In genomic region chr3:88188436-88188835, GRCh38 we compare ENCODE assay signal across 11 cellular contexts. TPM values are rescaled to one million over a fixed set of nuclear protein-coding genes. Genes with fewer than 3 reads are reported as not detected.
DNase-seq lines count a peak whose midpoint lies in the region; TF ChIP-seq lines count a peak whose summit lies in the region.
"Had no signal": no experiment of that assay in that cellular context is flagged by ENCODE, and none has a peak within 500 bp of the region (broad histone marks: within the 10 kb centered on the region; RNA-seq: fewer than 3 reads in every experiment).

No MANE protein-coding gene starts in this region.

- H3K27ac ChIP-seq in dorsolateral prefrontal cortex, result peak overlapping the region in 33 of 59 donors; percentile 4 to 84 (median 55)
- H3K27ac ChIP-seq: C4-2B, gastroesophageal sphincter had no signal

- peak overlapping the region in 16 of 59 donors; percentile 2 to 39 (median 18) for H3K4me3 ChIP-seq in dorsolateral prefrontal cortex
- H3K4me3 ChIP-seq: gastroesophageal sphincter had no signal

- intact Hi-C loops in dorsolateral prefrontal cortex (cut with DNase I), result no loop called here

- no peaks in the 10 kb centered on the region for H3K27me3 ChIP-seq in dorsolateral prefrontal cortex
- H3K27me3 ChIP-seq: gastroesophageal sphincter had no signal

- DNase-seq in Ammon's horn (ENCODE audit: low spot score) (peak; percentile 75), LHCN-M2 (ENCODE audit: low read depth) (peak; percentile 94), dorsolateral prefrontal cortex (peak in 9 of 10 donors; percentile 23 to 81 (median 70)), myocyte (ENCODE audit: low read depth) (peak; percentile 96), GDM1 (lab: John Stamatoyannopoulos, UW) (no peak), NOMO-1 (lab: John Stamatoyannopoulos, UW; ENCODE audit: unreplicated experiment in 2 of 2) (no peak), HT-29 (ENCODE audit: low spot score) (no peak), NCI-H187 (lab: John Stamatoyannopoulos, UW) (no peak)
- DNase-seq: RPMI8226 had no signal

- TF ChIP-seq CTCF in dorsolateral prefrontal cortex (IDR thresholded peaks at IDR 0.05 in 54 of 56, conservative IDR thresholded peaks at IDR 0.05 in 2 of 56; ENCODE audit: low read depth in 1 of 56, partially characterized antibody in 56 of 56), result peak in 8 of 56 donors; percentile 10 to 38 (median 19)

RNA-seq across cellular contexts. Expression of gene C3orf38, which starts 38.7 kb away (rescaled TPM):
- total RNA-seq in LHCN-M2 (2014; rRNA removed) (29.9 and 34.3 TPM in 2 replicates), dorsolateral prefrontal cortex (10 to 100 TPM; 22.1 to 46.3 (median 33.2) TPM), myocyte (21.8 and 24.8 TPM in 2 replicates)
- 14.9 TPM for polyA plus RNA-seq in LHCN-M2 (2012)
- polyA plus RNA-seq in myocyte (2012), result 11.5 TPM
- total RNA-seq in HT-29 (2014; rRNA removed; shearing (Covaris generic)), result 3.1 and 3.3 TPM in 2 replicates

Comparison
In these comparisons a context has a peak if more than half of its experiments do, and no peak if none do; other contexts are left out.
1. DNase-seq: peak in Ammon's horn (single experiment), LHCN-M2 (single experiment), dorsolateral prefrontal cortex (9 of 10) and myocyte (single experiment); none in GDM1 (single experiment), NOMO-1 (0 of 2), HT-29 (single experiment) and NCI-H187 (0 of 2).